Comparison of ENCODE assay signal across 8 cellular contexts in the genomic region with DNA sequence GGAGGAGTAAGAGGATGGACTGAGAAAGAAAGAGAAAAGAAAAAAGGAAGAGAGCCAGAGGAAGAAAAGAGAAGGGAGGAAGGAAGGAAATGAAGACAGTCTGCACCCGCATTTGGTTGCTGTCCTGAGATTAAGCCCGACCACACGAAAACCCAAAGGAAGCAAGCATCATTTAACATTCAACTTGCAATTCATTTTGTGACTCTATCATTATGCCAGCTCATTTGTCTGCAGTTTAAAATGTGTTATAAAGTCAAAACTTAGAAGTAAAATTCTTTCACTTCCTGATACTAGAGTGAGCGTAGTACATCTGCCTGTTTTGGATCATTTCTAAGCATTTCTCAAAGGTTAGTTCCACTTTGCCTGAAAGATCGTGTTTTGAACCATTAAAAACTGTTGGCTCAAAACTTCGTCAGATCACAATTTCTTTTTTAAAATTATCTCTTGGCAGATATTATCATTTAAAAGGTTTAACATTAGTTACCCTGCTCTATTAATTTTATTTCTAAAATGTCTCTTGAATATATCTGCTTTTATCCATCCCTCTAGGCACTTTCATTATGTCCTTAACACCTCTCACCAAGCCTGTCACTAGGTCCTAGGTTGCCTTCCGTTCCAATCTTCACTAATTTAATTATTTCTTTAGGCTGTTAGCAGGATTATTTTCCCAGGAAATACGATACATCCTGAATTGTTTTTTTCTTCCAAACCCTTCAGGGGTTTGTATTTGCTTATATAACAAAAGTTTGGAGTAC.
DNase-seq lines count a peak whose midpoint lies in the region; ATAC-seq lines count a peak whose summit lies in the region.
"Had no signal": no experiment of that assay in that cellular context is flagged by ENCODE, and none has a peak within 500 bp of the region (broad histone marks: within the 10 kb centered on the region; RNA-seq: fewer than 3 reads in every experiment).

No MANE protein-coding gene starts in this region.

- DNase-seq in M059J (ENCODE audit: low read depth) (peak; percentile 77), iris pigment epithelial cell (ENCODE audit: low read depth) (peak; percentile 7), NCI-H2081 treated with DMSO at 0.1 percent for 48 hours (lab: John Stamatoyannopoulos, UW) (no peak), mesenteric fat pad (ENCODE audit: low spot score) (no peak), T-helper 9 cell (no peak)
- DNase-seq: upper lobe of left lung had no signal

- peak; percentile 68 for ATAC-seq in GM18520 (IDR thresholded peaks at IDR 0.05; ENCODE audit: unreplicated experiment)
- ATAC-seq in GM21786 (IDR thresholded peaks at IDR 0.05; ENCODE audit: unreplicated experiment), result peak; percentile 76

Comparison
In these comparisons a context has a peak if more than half of its experiments do, and no peak if none do; other contexts are left out.
1. DNase-seq: peak in M059J (single experiment) and iris pigment epithelial cell (single experiment); none in NCI-H2081 treated with DMSO at 0.1 percent for 48 hours (single experiment), mesenteric fat pad (single experiment) and T-helper 9 cell (single experiment).